Comparison of ENCODE assay signal across 16 cellular contexts in genomic region chr12:51974646-51975045, GRCh38. TPM values are rescaled to one million over a fixed set of nuclear protein-coding genes. Genes with fewer than 3 reads are reported as not detected.
DNase-seq lines count a peak whose midpoint lies in the region; ATAC-seq, FAIRE-seq and TF ChIP-seq lines count a peak whose summit lies in the region.
"Had no signal": no experiment of that assay in that cellular context is flagged by ENCODE, and none has a peak within 500 bp of the region (broad histone marks: within the 10 kb centered on the region; RNA-seq: fewer than 3 reads in every experiment).

No MANE protein-coding gene starts in this region.

- intact Hi-C loops in activated T-helper 1 cell treated with anti-CD3 and anti-CD28 coated beads, Interleukin-12 subunit alpha, Interleukin-12 subunit beta, Interleukin-2, Interleukin-4 antibody, amounts not matched to agents 30 ng/mL and 10 ng/mL and 1 ng/mL, durations not matched to agents 14 hours and 24 hours and 36 hours (cut with micrococcal nuclease) = loop anchor here (5.0 to 10.0 kb wide), 3 partner anchors 268 to 580 kb away; partner anchors contain the start of genes GALNT6 and SCN8A
- intact Hi-C loops in thyroid gland (cut with DNase I) = no loop called here

- H3K27me3 Mint-ChIP-seq in activated T-helper 1 cell treated with anti-CD3 and anti-CD28 coated beads, Interleukin-12 subunit alpha, Interleukin-12 subunit beta, Interleukin-2, Interleukin-4 antibody, amounts not matched to agents 30 ng/mL and 10 ng/mL and 1 ng/mL, durations not matched to agents 14 hours and 24 hours and 36 hours (ENCODE audit: insufficient read depth) = peaks cover 14% of the 10 kb centered on the region

- DNase-seq in CD1c-positive myeloid dendritic cell (ENCODE audit: extremely low spot score) (peak; percentile 39), GM12891 (ENCODE audit: insufficient read length, low spot score) (no peak), left lobe of liver (ENCODE audit: low spot score) (peak; percentile 16), NCI-H1694 treated with DMSO at 0.1 percent for 48 hours (lab: John Stamatoyannopoulos, UW) (no peak), NCI-H1092 treated with DMSO at 0.1 percent for 48 hours (lab: John Stamatoyannopoulos, UW) (no peak), ureter (ENCODE audit: low spot score) (no peak), thyroid gland (no peak)
- no peak for DNase-seq in activated T-helper 1 cell treated with anti-CD3 and anti-CD28 coated beads, Interleukin-12 subunit alpha, Interleukin-12 subunit beta, Interleukin-2, Interleukin-4 antibody, amounts not matched to agents 30 ng/mL and 10 ng/mL and 1 ng/mL, durations not matched to agents 14 hours and 24 hours and 36 hours (ENCODE audit: low spot score)
- DNase-seq: activated T-cell treated with anti-CD3 and anti-CD28 coated beads, Interleukin-2, amount 50 U/mL, for 1 hour; CD4-positive, CD25-positive, alpha-beta regulatory T cell; hippocampal formation; NCI-H1930; NCI-H69; PC-9; SK-N-SH had no signal

- H3K4me3 Mint-ChIP-seq in activated T-helper 1 cell treated with anti-CD3 and anti-CD28 coated beads, Interleukin-12 subunit alpha, Interleukin-12 subunit beta, Interleukin-2, Interleukin-4 antibody, amounts not matched to agents 30 ng/mL and 10 ng/mL and 1 ng/mL, durations not matched to agents 14 hours and 24 hours and 36 hours = peak overlapping the region; percentile 50

- peaks cover 38 to 53% of the 10 kb centered on the region in 2 donors for H3K4me1 ChIP-seq in thyroid gland

- ATAC-seq in left lobe of liver = no peak

- H3K9me3 ChIP-seq in thyroid gland = no peaks in the 10 kb centered on the region
- H3K9me3 ChIP-seq: SK-N-SH, suprapubic skin had no signal

- no peaks in the 10 kb centered on the region for H3K9me3 Mint-ChIP-seq in activated T-helper 1 cell treated with anti-CD3 and anti-CD28 coated beads, Interleukin-12 subunit alpha, Interleukin-12 subunit beta, Interleukin-2, Interleukin-4 antibody, amounts not matched to agents 30 ng/mL and 10 ng/mL and 1 ng/mL, durations not matched to agents 14 hours and 24 hours and 36 hours
- H3K9me3 Mint-ChIP-seq: CD4-positive, CD25-positive, alpha-beta regulatory T cell had no signal

- 48 to 54% methylated on average over 2 of the region's 2 CpGs for WGBS in thyroid gland, 2 donors

- H3K36me3 Mint-ChIP-seq in activated T-helper 1 cell treated with anti-CD3 and anti-CD28 coated beads, Interleukin-12 subunit alpha, Interleukin-12 subunit beta, Interleukin-2, Interleukin-4 antibody, amounts not matched to agents 30 ng/mL and 10 ng/mL and 1 ng/mL, durations not matched to agents 14 hours and 24 hours and 36 hours (ENCODE audit: low read depth) = peaks cover 10% of the 10 kb centered on the region

- H3K36me3 ChIP-seq in thyroid gland = peaks cover 4 to 15% of the 10 kb centered on the region in 2 donors

- peak; percentile 52 for FAIRE-seq in GM12891 (lab: Jason Lieb, UNC)

- H3K4me3 ChIP-seq in thyroid gland (replicated peaks in 1 of 3) = no peak overlapping the region
- H3K4me3 ChIP-seq: PC-9, suprapubic skin had no signal

- TF ChIP-seq POLR2A in GM12891 (IDR thresholded peaks at IDR 0.05; ENCODE audit: low read depth, low read length) (no peak), thyroid gland (IDR thresholded peaks at IDR 0.05) (no peak)

- no peaks in the 10 kb centered on the region for H3K27me3 ChIP-seq in thyroid gland
- H3K27me3 ChIP-seq: suprapubic skin had no signal

- no peak for TF ChIP-seq CTCF in thyroid gland (IDR thresholded peaks at IDR 0.05)

- H3K4me1 Mint-ChIP-seq in activated T-helper 1 cell treated with anti-CD3 and anti-CD28 coated beads, Interleukin-12 subunit alpha, Interleukin-12 subunit beta, Interleukin-2, Interleukin-4 antibody, amounts not matched to agents 30 ng/mL and 10 ng/mL and 1 ng/mL, durations not matched to agents 14 hours and 24 hours and 36 hours (ENCODE audit: low read depth) = peaks cover 73% of the 10 kb centered on the region

- H3K27ac Mint-ChIP-seq in activated T-helper 1 cell treated with anti-CD3 and anti-CD28 coated beads, Interleukin-12 subunit alpha, Interleukin-12 subunit beta, Interleukin-2, Interleukin-4 antibody, amounts not matched to agents 30 ng/mL and 10 ng/mL and 1 ng/mL, durations not matched to agents 14 hours and 24 hours and 36 hours = no peak overlapping the region

- no peak overlapping the region for H3K27ac ChIP-seq in thyroid gland
- H3K27ac ChIP-seq: PC-9, suprapubic skin had no signal

TF ChIP-seq in GM12891, 5 proteins besides CTCF, POLR2A, EP300 and RAD21:
- TF ChIP-seq POU2F2 (IDR thresholded peaks at IDR 0.05; ENCODE audit: low read depth, low read length) = peak; percentile 61; the same call in 1 of the 2 replicates
- TF ChIP-seq SPI1 (IDR thresholded peaks at IDR 0.05; ENCODE audit: low read depth, low read length) = no peak
- no peak for TF ChIP-seq TAF1 (IDR thresholded peaks at IDR 0.05; ENCODE audit: low read depth, low read length)
- TF ChIP-seq PAX5 (IDR thresholded peaks at IDR 0.05; ENCODE audit: insufficient read depth, low read length, severe bottlenecking) = no peak
- no peak for TF ChIP-seq POLR2AphosphoS5 (IDR thresholded peaks at IDR 0.05; ENCODE audit: low read depth, low read length)
TF ChIP-seq in GM12891: peak in this region for 1.

RNA-seq across cellular contexts. Expression of gene ACVR1B, which starts 23.1 kb away (rescaled TPM):
- polyA plus RNA-seq in GM12891 (2012; ENCODE audit: low read depth, missing spikeins) = 1.6 TPM
- 11.4 and 12.0 TPM in 2 replicates for total RNA-seq in activated T-helper 1 cell treated with anti-CD3 and anti-CD28 coated beads, Interleukin-12 subunit alpha, Interleukin-12 subunit beta, Interleukin-2, Interleukin-4 antibody, amounts not matched to agents 30 ng/mL and 10 ng/mL and 1 ng/mL, durations not matched to agents 14 hours and 24 hours and 36 hours
- total RNA-seq in left lobe of liver (28.0 TPM), ureter (40.6 TPM), thyroid gland (10 to 100 TPM; 13.7 to 19.9 (median 19.2) TPM)

RNA-seq across cellular contexts. Expression of gene TAMALIN, which starts 32.1 kb away (rescaled TPM):
- polyA plus RNA-seq in GM12891 (2012; ENCODE audit: low read depth, missing spikeins) = 1.3 TPM
- 8.9 and 12.8 TPM in 2 replicates for total RNA-seq in activated T-helper 1 cell treated with anti-CD3 and anti-CD28 coated beads, Interleukin-12 subunit alpha, Interleukin-12 subunit beta, Interleukin-2, Interleukin-4 antibody, amounts not matched to agents 30 ng/mL and 10 ng/mL and 1 ng/mL, durations not matched to agents 14 hours and 24 hours and 36 hours
- total RNA-seq in left lobe of liver = 5.5 TPM
- 50.7 TPM for total RNA-seq in ureter
- total RNA-seq in thyroid gland = 10 to 100 TPM in 3 of 4 donors, 1 to 10 TPM in 1; 9.8 to 20.8 (median 14.5) TPM
- total RNA-seq: PC-9 had no signal

Comparison
In these comparisons a context has a peak if more than half of its experiments do, and no peak if none do; other contexts are left out.
1. DNase-seq: peak in CD1c-positive myeloid dendritic cell (single experiment) and left lobe of liver (single experiment); none in GM12891 (single experiment), activated T-helper 1 cell treated with anti-CD3 and anti-CD28 coated beads, Interleukin-12 subunit alpha, Interleukin-12 subunit beta, Interleukin-2, Interleukin-4 antibody, amounts not matched to agents 30 ng/mL and 10 ng/mL and 1 ng/mL, durations not matched to agents 14 hours and 24 hours and 36 hours (single experiment), NCI-H1694 treated with DMSO at 0.1 percent for 48 hours (single experiment), NCI-H1092 treated with DMSO at 0.1 percent for 48 hours (single experiment), ureter (single experiment) and thyroid gland (0 of 2).